In genomic region chr1:178997428-178997827, GRCh38 we compare ENCODE assay signal across 6 cellular contexts.
"Had no signal": no experiment of that assay in that cellular context is flagged by ENCODE, and none has a peak within 500 bp of the region (broad histone marks: within the 10 kb centered on the region; RNA-seq: fewer than 3 reads in every experiment).

No MANE protein-coding gene starts in this region.

- DNase-seq: H9, HCEC 1CT, KBM-7 had no signal

- H3K36me3 Mint-ChIP-seq: IgD-negative memory B cell had no signal

- H3K27ac Mint-ChIP-seq: GM23338, H9, IgD-negative memory B cell had no signal

- ATAC-seq: GM23338, HepG2 had no signal

- H3K4me3 Mint-ChIP-seq: GM23338, H9, IgD-negative memory B cell had no signal
